In genomic region chr13:97125810-97126738, GRCh38 we compare ENCODE assay signal across 9 cellular contexts.
DNase-seq lines count a peak whose midpoint lies in the region; ATAC-seq and TF ChIP-seq lines count a peak whose summit lies in the region.
"Had no signal": no experiment of that assay in that cellular context is flagged by ENCODE, and none has a peak within 500 bp of the region (broad histone marks: within the 10 kb centered on the region; RNA-seq: fewer than 3 reads in every experiment).

No MANE protein-coding gene starts in this region.

- H4K8ac ChIP-seq in IMR-90 (ENCODE audit: low read depth in 2 of 2, low read length in 2 of 2): peak overlapping the region; percentile 39 to 44; a peak in 2 of 4 replicates

- in situ Hi-C loops in IMR-90 (cut with MboI; ENCODE audit: low sequenced_read_pairs): no loop called here

- no peak overlapping the region for H3K4me3 ChIP-seq in IMR-90 (ENCODE audit: insufficient read depth, low read depth, low read length)
- no peak overlapping the region for H3K4me3 ChIP-seq in breast epithelium

- CTCF ChIA-PET in IMR-90 (lab: Yijun Ruan, JAX): interaction anchor here (0.6 to 1.3 kb wide), 3 partner anchors 16 to 183 kb away, joined by 3 read pairs; no protein-coding TSS in a partner anchor

- 38% methylated on average over 2 of the region's 13 CpGs; no CpG with 5 or more reads in 1 of the 2 experiments for WGBS in IMR-90 (ENCODE audit: extremely low coverage in 2 of 2, insufficient read length in 1 of 2), 2 experiments

- H3K27me3 Mint-ChIP-seq in osteocyte (ENCODE audit: unreplicated experiment): no peaks in the 10 kb centered on the region

- peak overlapping the region; percentile 64 for H2BK120ac ChIP-seq in IMR-90 (ENCODE audit: low read depth, low read length)

- intact Hi-C loops in IMR-90 (cut with micrococcal nuclease) (no loop called here), breast epithelium (cut with DNase I; ENCODE audit: low total_unique reads) (no loop called here)

- peak overlapping the region; percentile 40 for H2BK5ac ChIP-seq in IMR-90 (ENCODE audit: low read depth, low read length, poor library complexity, severe bottlenecking)

- TF ChIP-seq POLR2A in IMR-90 (IDR thresholded peaks at IDR 0.05; ENCODE audit: low read depth, low read length) (no peak), breast epithelium (IDR thresholded peaks at IDR 0.05) (no peak)

- H3K27ac Mint-ChIP-seq in osteocyte (ENCODE audit: unreplicated experiment): peak overlapping the region; percentile 65
- H3K27ac Mint-ChIP-seq: B cell had no signal

- H3K4me1 Mint-ChIP-seq in osteocyte (ENCODE audit: unreplicated experiment): peaks cover 64% of the 10 kb centered on the region
- H3K4me1 Mint-ChIP-seq: B cell had no signal

- H3K9me1 ChIP-seq in IMR-90 (ENCODE audit: insufficient read depth, low read length): peaks cover 18% of the 10 kb centered on the region

- H4K5ac ChIP-seq in IMR-90 (ENCODE audit: low read depth, low read length): peak overlapping the region; percentile 43

- H3K4me3 Mint-ChIP-seq in osteocyte (ENCODE audit: unreplicated experiment): no peak overlapping the region
- H3K4me3 Mint-ChIP-seq: B cell had no signal

- peak overlapping the region; percentile 69 for H2BK20ac ChIP-seq in IMR-90 (ENCODE audit: low read depth, low read length)

- dilution Hi-C loops in IMR-90 (cut with HindIII; ENCODE audit: low sequenced_read_pairs, unreplicated experiment): no loop called here

- H3K27me3 ChIP-seq in IMR-90 (ENCODE audit: control insufficient read depth, insufficient read depth, low read length) (no peaks in the 10 kb centered on the region), breast epithelium (no peaks in the 10 kb centered on the region)

- 0 out of 4 replicates have a peak, but pooled peaks cover 0 to 5% of the 10 kb centered on the region in 2 experiments for H3K79me1 ChIP-seq in IMR-90 (ENCODE audit: low read depth in 1 of 2, low read length in 2 of 2)

- DNase-seq in NCI-H187 (lab: John Stamatoyannopoulos, UW): peak; percentile 41 to 60
- no peak for DNase-seq in NCI-H187 treated with DMSO at 0.1 percent for 48 hours (lab: John Stamatoyannopoulos, UW)
- peak; percentile 39 for DNase-seq in IMR-90
- no peak for DNase-seq in breast epithelium (ENCODE audit: low spot score in 2 of 2)
- no peak for DNase-seq in osteocyte (ENCODE audit: extremely low spot score, unreplicated experiment)
- DNase-seq in SKM-1 (lab: John Stamatoyannopoulos, UW; ENCODE audit: unreplicated experiment): no peak
- no peak for DNase-seq in substantia nigra (lab: John Stamatoyannopoulos, UW)

- H3K4ac ChIP-seq in IMR-90 (ENCODE audit: low read depth, low read length): peak overlapping the region; percentile 73

- no peaks in the 10 kb centered on the region for H4K20me1 ChIP-seq in IMR-90 (ENCODE audit: insufficient read depth, low read length)

- POLR2A ChIA-PET in IMR-90 (lab: Charles Lee; ENCODE audit: unreplicated experiment): interaction anchor here (0.6 to 0.9 kb wide), 2 partner anchors 16 kb away, joined by 4 to 24 read pairs; no protein-coding TSS in a partner anchor

- TF ChIP-seq RAD21 in IMR-90 (IDR thresholded peaks at IDR 0.05; ENCODE audit: low read length): no peak

- TF ChIP-seq CTCF in IMR-90 (conservative IDR thresholded peaks at IDR 0.05; ENCODE audit: low read depth, low read length) (no peak), breast epithelium (IDR thresholded peaks at IDR 0.05) (no peak), osteocyte (IDR thresholded peaks at IDR 0.05) (peak; percentile 25)

- peak overlapping the region; percentile 76 for H3K14ac ChIP-seq in IMR-90 (replicated peaks; ENCODE audit: low read depth, low read length)

- H2AFZ ChIP-seq in IMR-90 (replicated peaks; ENCODE audit: low read length, poor library complexity): peak overlapping the region; percentile 62

- H3K9ac ChIP-seq in IMR-90 (ENCODE audit: low read depth, low read length): peak overlapping the region; percentile 22; the same call in 1 of the 2 replicates

- BruUV-seq in IMR-90 (replicated peaks; lab: Mats Ljungman, UMichigan): no TSS peak

- ATAC-seq in GM21723 (IDR thresholded peaks at IDR 0.05; ENCODE audit: unreplicated experiment) (peak; percentile 96), IMR-90 (ENCODE audit: low read depth) (peak; percentile 4; the same call in 1 of the 2 replicates)

- no peak overlapping the region; the same call in 1 of the 2 replicates for H3K56ac ChIP-seq in IMR-90 (ENCODE audit: extremely low read depth, insufficient read depth, low read length)

- H3K9me3 ChIP-seq in IMR-90 (ENCODE audit: control insufficient read depth, insufficient read depth, low read length) (no peaks in the 10 kb centered on the region), breast epithelium (no peaks in the 10 kb centered on the region)

- H2BK15ac ChIP-seq in IMR-90 (ENCODE audit: low read depth, low read length): peak overlapping the region; percentile 9; the same call in 1 of the 3 replicates

- H3K27ac ChIP-seq in IMR-90 (ENCODE audit: insufficient read depth, low read length) (peak overlapping the region; percentile 69; the same call in 1 of the 2 replicates), breast epithelium (peak overlapping the region; percentile 23 to 57), substantia nigra (ENCODE audit: low read depth, low read length, poor library complexity, severe bottlenecking) (no peak overlapping the region)

- no peaks in the 10 kb centered on the region for H3K36me3 Mint-ChIP-seq in osteocyte (ENCODE audit: unreplicated experiment)

- H3K23ac ChIP-seq in IMR-90 (ENCODE audit: low read depth, low read length): peak overlapping the region; percentile 59

- H3K4me2 ChIP-seq in IMR-90 (ENCODE audit: low read depth, low read length): peak overlapping the region; percentile 55

- H2AK5ac ChIP-seq in IMR-90 (ENCODE audit: low read depth, low read length): peak overlapping the region; percentile 87

- H3K4me1 ChIP-seq in IMR-90 (ENCODE audit: control insufficient read depth, insufficient read depth, low read length) (peaks cover 28% of the 10 kb centered on the region), breast epithelium (peaks cover 0 to 6% of the 10 kb centered on the region in 2 donors)

- peak overlapping the region; percentile 48 for H4K91ac ChIP-seq in IMR-90 (ENCODE audit: insufficient read depth, low read depth, low read length)

- peak overlapping the region; percentile 29 for H2AK9ac ChIP-seq in IMR-90 (replicated peaks; ENCODE audit: low read depth, low read length, poor library complexity)

- no peaks in the 10 kb centered on the region for H3K36me3 ChIP-seq in IMR-90 (ENCODE audit: control insufficient read depth, insufficient read depth, low read length)
- no peaks in the 10 kb centered on the region for H3K36me3 ChIP-seq in breast epithelium

- H3K18ac ChIP-seq in IMR-90 (ENCODE audit: low read depth, low read length): peak overlapping the region; percentile 82

- no peaks in the 10 kb centered on the region for H3K9me3 Mint-ChIP-seq in osteocyte (ENCODE audit: unreplicated experiment)

TF ChIP-seq in IMR-90, 13 proteins besides CTCF, POLR2A, EP300 and RAD21:
- TF ChIP-seq CHD1 (IDR thresholded peaks at IDR 0.05; ENCODE audit: low read depth, low read length) (no peak), USF2 (IDR thresholded peaks at IDR 0.05; ENCODE audit: low read depth, low read length) (no peak), SMC3 (IDR thresholded peaks at IDR 0.05; ENCODE audit: low read depth, low read length) (no peak), MAZ (IDR thresholded peaks at IDR 0.05; ENCODE audit: borderline replicate concordance, low read depth, low read length) (no peak), CEBPB (IDR thresholded peaks at IDR 0.05; ENCODE audit: low read depth, low read length) (peak; percentile 90), MAFK (IDR thresholded peaks at IDR 0.05; ENCODE audit: low read depth, low read length) (no peak), RCOR1 (IDR thresholded peaks at IDR 0.05; ENCODE audit: insufficient replicate concordance, low read length) (no peak), MXI1 (IDR thresholded peaks at IDR 0.05; ENCODE audit: borderline replicate concordance, low read depth, low read length) (no peak), FOS (IDR thresholded peaks at IDR 0.05; ENCODE audit: low read depth, low read length) (no peak)

Comparison
In these comparisons a context has a peak if more than half of its experiments do, and no peak if none do; other contexts are left out.
1. DNase-seq: peak in NCI-H187 (2 of 2) and IMR-90 (single experiment); none in NCI-H187 treated with DMSO at 0.1 percent for 48 hours (single experiment), breast epithelium (0 of 2), osteocyte (single experiment), SKM-1 (single experiment) and substantia nigra (0 of 49).